ENCODE assay signal across 12 cellular contexts in the genomic region with DNA sequence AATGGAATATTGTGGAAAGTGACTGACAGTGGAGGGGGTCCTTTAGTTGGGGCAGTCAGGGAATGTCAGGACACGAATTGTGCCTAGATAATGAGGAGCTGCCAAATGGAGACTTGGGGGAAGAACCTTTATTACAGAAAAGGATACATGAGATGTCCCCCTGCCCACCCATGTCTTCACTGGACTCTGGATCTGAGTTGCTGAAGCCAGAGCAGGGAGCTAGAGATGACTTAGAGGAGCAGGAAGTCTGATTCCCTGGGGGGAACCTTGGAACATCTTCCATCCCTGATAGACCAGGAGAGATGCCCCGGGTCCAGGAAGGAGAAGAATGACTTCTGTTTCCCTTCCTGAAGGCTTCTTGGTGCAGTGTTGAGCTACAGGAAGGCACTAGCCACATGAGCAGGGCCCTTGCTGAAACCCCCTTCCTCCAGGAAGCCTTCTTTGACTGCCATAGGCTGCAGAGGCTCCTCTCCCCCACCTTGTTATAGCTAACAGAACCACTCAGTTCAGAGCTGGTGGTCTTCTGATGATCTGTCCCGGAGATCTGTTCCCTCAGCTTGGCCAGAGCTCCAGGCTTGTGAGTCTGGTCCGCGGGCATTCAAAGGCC. TPM values are rescaled to one million over a fixed set of nuclear protein-coding genes. Genes with fewer than 3 reads are reported as not detected.
DNase-seq lines count a peak whose midpoint lies in the region; ATAC-seq, FAIRE-seq and TF ChIP-seq lines count a peak whose summit lies in the region.
"Had no signal": no experiment of that assay in that cellular context is flagged by ENCODE, and none has a peak within 500 bp of the region (broad histone marks: within the 10 kb centered on the region; RNA-seq: fewer than 3 reads in every experiment).

No MANE protein-coding gene starts in this region.

- H3K27me3 Mint-ChIP-seq in effector memory CD8-positive, alpha-beta T cell = peaks cover 32 to 48% of the 10 kb centered on the region in 2 donors

- ATAC-seq in effector memory CD8-positive, alpha-beta T cell (replicated peaks) = no peak

- 74 to 93% (median 84%) methylated on average over 2 to 5 of the region's 5 CpGs for WGBS in adrenal gland, 4 donors

- H3K4me3 ChIP-seq in Karpas-422 (ENCODE audit: low read length) (peak overlapping the region; percentile 70; the same call in 1 of the 2 replicates), osteoblast (ENCODE audit: insufficient read depth, low read length) (peak overlapping the region; percentile 61), adrenal gland (no peak overlapping the region)

- no peak overlapping the region for H2AFZ ChIP-seq in Karpas-422 (ENCODE audit: low read length)
- H2AFZ ChIP-seq in osteoblast (ENCODE audit: low read length) = no peak overlapping the region

- H3K9ac ChIP-seq in Karpas-422 (ENCODE audit: low read length) = no peak overlapping the region

- H3K4me1 ChIP-seq in Karpas-422 (ENCODE audit: low read length) (peaks cover 18% of the 10 kb centered on the region), osteoblast (ENCODE audit: insufficient read depth, low read length) (peaks cover 8% of the 10 kb centered on the region), adrenal gland (replicated peaks in 1 of 2) (peaks cover 13 to 21% of the 10 kb centered on the region in 2 donors)

- no peak for FAIRE-seq in GM12891 (lab: Jason Lieb, UNC)
- FAIRE-seq: frontal cortex had no signal

- H3K27ac ChIP-seq in Karpas-422 (ENCODE audit: low read length) = no peak overlapping the region
- no peak overlapping the region for H3K27ac ChIP-seq in osteoblast (ENCODE audit: low read depth, low read length)
- H3K27ac ChIP-seq in adrenal gland = peak overlapping the region in 1 of 5 donors; percentile 52

- H3K27ac Mint-ChIP-seq in effector memory CD8-positive, alpha-beta T cell = peak overlapping the region in 1 of 2 donors; percentile 68

- intact Hi-C loops in adrenal gland (cut with DNase I) = no loop called here

- DNase-seq in EH (ENCODE audit: low read depth) (peak; percentile 10), Karpas-422 (no peak), osteoblast (ENCODE audit: insufficient read length, low spot score, missing footprints) (peak; percentile 82), GM12891 (ENCODE audit: insufficient read length, low spot score) (no peak), SKM-1 treated with dmso at 0.1 percent for 144 hours (lab: John Stamatoyannopoulos, UW; ENCODE audit: unreplicated experiment) (no peak), adrenal gland (no peak), NCI-H526 treated with DMSO at 0.1 percent for 48 hours (lab: John Stamatoyannopoulos, UW) (no peak)
- no peak for DNase-seq in effector memory CD8-positive, alpha-beta T cell
- DNase-seq: NCI-H1694 treated with DMSO at 0.1 percent for 48 hours had no signal

- H3K79me2 ChIP-seq in Karpas-422 (ENCODE audit: low read length) = no peaks in the 10 kb centered on the region
- no peaks in the 10 kb centered on the region for H3K79me2 ChIP-seq in osteoblast (ENCODE audit: insufficient read depth, low read length)

- no peaks in the 10 kb centered on the region for H3K36me3 ChIP-seq in Karpas-422 (ENCODE audit: insufficient read depth, low read length)
- no peaks in the 10 kb centered on the region for H3K36me3 ChIP-seq in osteoblast (ENCODE audit: insufficient read depth, low read length)
- H3K36me3 ChIP-seq in adrenal gland (replicated peaks in 1 of 2) = no peaks in the 10 kb centered on the region

- H3K4me2 ChIP-seq in Karpas-422 (ENCODE audit: low read depth, low read length, poor library complexity, severe bottlenecking) (peak overlapping the region; percentile 82), osteoblast (ENCODE audit: insufficient read depth, low read length) (peak overlapping the region; percentile 70)

- peaks cover 2% of the 10 kb centered on the region for H3K36me3 Mint-ChIP-seq in effector memory CD8-positive, alpha-beta T cell (ENCODE audit: insufficient read depth)

- TF ChIP-seq CTCF in osteoblast (IDR thresholded peaks at IDR 0.05; ENCODE audit: extremely low read depth, low read depth, low read length) = no peak
- TF ChIP-seq CTCF in adrenal gland (IDR thresholded peaks at IDR 0.05) = no peak

- H3K9me2 ChIP-seq in Karpas-422 (replicated peaks; ENCODE audit: insufficient read depth, low read length) = no peaks in the 10 kb centered on the region

- H3K27me3 ChIP-seq in Karpas-422 (ENCODE audit: low read length) = no peaks in the 10 kb centered on the region; the same call in 1 of the 2 replicates
- peaks cover 51% of the 10 kb centered on the region for H3K27me3 ChIP-seq in osteoblast (ENCODE audit: insufficient read depth, low read length)
- H3K27me3 ChIP-seq in adrenal gland = peaks cover 9% of the 10 kb centered on the region

- peaks cover 5% of the 10 kb centered on the region; the same call in 1 of the 2 replicates for H4K20me1 ChIP-seq in Karpas-422 (ENCODE audit: insufficient read depth, low read depth, low read length)
- H4K20me1 ChIP-seq in osteoblast (ENCODE audit: insufficient read depth, low read length) = peaks cover 3% of the 10 kb centered on the region

- peak overlapping the region; percentile 82 to 88 for H3K4me3 Mint-ChIP-seq in effector memory CD8-positive, alpha-beta T cell

- no peaks in the 10 kb centered on the region for H3K9me3 Mint-ChIP-seq in effector memory CD8-positive, alpha-beta T cell

- peaks cover 15 to 18% of the 10 kb centered on the region in 2 donors for H3K4me1 Mint-ChIP-seq in effector memory CD8-positive, alpha-beta T cell (ENCODE audit: low read depth in 2 of 2)

- no peak for TF ChIP-seq POLR2A in GM12891 (IDR thresholded peaks at IDR 0.05; ENCODE audit: low read depth, low read length)
- TF ChIP-seq POLR2A in adrenal gland (IDR thresholded peaks at IDR 0.05) = no peak

- H3K9me3 ChIP-seq in Karpas-422 (ENCODE audit: low read length) (no peaks in the 10 kb centered on the region), osteoblast (ENCODE audit: low read depth, low read length) (no peaks in the 10 kb centered on the region), adrenal gland (replicated peaks in 1 of 3) (no peaks in the 10 kb centered on the region)

TF ChIP-seq in GM12891, 5 proteins besides CTCF, POLR2A, EP300 and RAD21:
- TF ChIP-seq POU2F2 (IDR thresholded peaks at IDR 0.05; ENCODE audit: low read depth, low read length) (no peak), POLR2AphosphoS5 (IDR thresholded peaks at IDR 0.05; ENCODE audit: low read depth, low read length) (no peak), PAX5 (IDR thresholded peaks at IDR 0.05; ENCODE audit: insufficient read depth, low read length, severe bottlenecking) (no peak), SPI1 (IDR thresholded peaks at IDR 0.05; ENCODE audit: low read depth, low read length) (no peak), TAF1 (IDR thresholded peaks at IDR 0.05; ENCODE audit: low read depth, low read length) (no peak)

RNA-seq across cellular contexts. Expression of gene NEURL1, which starts 0.7 kb away (rescaled TPM):
- 0.04 TPM in 1 of 2 replicates, not detected in the other for total RNA-seq in Karpas-422 (2014; rRNA removed; shearing (Covaris generic); ENCODE audit: low replicate concordance)
- total RNA-seq in osteoblast (under 0.01 TPM in 1 of 2 replicates, not detected in the other), adrenal gland (1 to 10 TPM in 3 of 8 donors, under 1 TPM in 2, not detected in 3; 0.18 to 7.7 (median 3.2) TPM)
- 1.1 TPM for polyA plus RNA-seq in GM12891 (2012; ENCODE audit: low read depth, missing spikeins)
- 10 to 100 TPM in 1 of 3 donors, 1 to 10 TPM in 2; 1.0 to 12.5 (median 2.3) TPM for polyA plus RNA-seq in adrenal gland

RNA-seq across cellular contexts. Expression of gene CALHM3, which starts 13.7 kb away (rescaled TPM):
- 0.30 and 0.61 TPM in 2 replicates for total RNA-seq in Karpas-422 (2014; rRNA removed; shearing (Covaris generic); ENCODE audit: low replicate concordance)
- total RNA-seq in osteoblast (not detected in 2 replicates), adrenal gland (not detected)
- 0.17 TPM for polyA plus RNA-seq in GM12891 (2012; ENCODE audit: low read depth, missing spikeins)
- under 1 TPM in 1 of 3 donors, not detected in 2; 0.03 TPM for polyA plus RNA-seq in adrenal gland
- total RNA-seq: cardiac septum, frontal cortex had no signal

RNA-seq across cellular contexts. Expression of gene CALHM1, which starts 34.1 kb away (rescaled TPM):
- total RNA-seq in Karpas-422 (2014; rRNA removed; shearing (Covaris generic); ENCODE audit: low replicate concordance) = 0.30 and 0.61 TPM in 2 replicates
- total RNA-seq in osteoblast (not detected in 2 replicates), adrenal gland (not detected)
- polyA plus RNA-seq in GM12891 (2012; ENCODE audit: low read depth, missing spikeins) = 0.32 TPM
- polyA plus RNA-seq in adrenal gland = not detected
- total RNA-seq: cardiac septum, frontal cortex, PC-3 had no signal

RNA-seq across cellular contexts. Expression of gene CALHM2, which starts 40.6 kb away (rescaled TPM):
- total RNA-seq in Karpas-422 (2014; rRNA removed; shearing (Covaris generic); ENCODE audit: low replicate concordance) = 2.6 TPM in 1 of 2 replicates, not detected in the other
- total RNA-seq in osteoblast (54.6 and 56.3 TPM in 2 replicates), adrenal gland (10 to 100 TPM; 16.6 to 56.8 (median 40.8) TPM)
- 5.1 TPM for polyA plus RNA-seq in GM12891 (2012; ENCODE audit: low read depth, missing spikeins)
- polyA plus RNA-seq in adrenal gland = 10 to 100 TPM in 2 of 3 donors, 1 to 10 TPM in 1; 9.6 to 33.1 (median 25.3) TPM

Comparison
In these comparisons a context has a peak if more than half of its experiments do, and no peak if none do; other contexts are left out.
1. DNase-seq: peak in EH (single experiment) and osteoblast (single experiment); none in Karpas-422 (single experiment), effector memory CD8-positive, alpha-beta T cell (0 of 3), GM12891 (single experiment), SKM-1 treated with dmso at 0.1 percent for 144 hours (single experiment), adrenal gland (0 of 7) and NCI-H526 treated with DMSO at 0.1 percent for 48 hours (single experiment).
2. H3K4me3 ChIP-seq: peak in Karpas-422 (single experiment) and osteoblast (single experiment); none in adrenal gland (0 of 4).